Comparison of ENCODE assay signal across 9 cellular contexts in the genomic region with DNA sequence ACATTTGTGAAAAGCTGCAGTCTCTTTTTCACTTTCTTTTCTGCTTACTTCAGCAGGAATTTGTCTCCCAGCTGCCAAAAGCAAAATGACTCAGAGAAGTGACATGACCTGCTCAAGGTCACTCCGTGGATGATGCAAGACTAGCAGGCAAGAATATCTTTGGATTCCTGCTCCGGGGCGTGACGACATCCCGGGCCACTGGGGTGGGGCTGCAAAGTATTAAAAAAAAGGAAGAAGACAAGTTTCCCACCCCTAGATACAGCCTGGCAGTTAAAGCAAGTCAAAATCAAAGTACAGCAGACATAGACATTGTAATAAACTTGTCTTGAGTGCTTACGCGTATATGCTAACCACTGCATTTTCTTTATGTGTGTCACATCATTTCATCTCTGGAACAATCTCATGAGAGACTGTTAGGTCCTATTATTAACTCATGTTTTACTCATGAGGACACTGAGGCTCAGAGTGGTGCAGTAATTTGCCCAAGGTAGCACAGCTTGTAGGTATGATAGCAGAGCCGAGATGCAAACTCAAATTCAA.
A peak's percentile ranks its signal among the peaks of the same experiment; 100 is the strongest.
DNase-seq lines count a peak whose midpoint lies in the region; ATAC-seq, FAIRE-seq and TF ChIP-seq lines count a peak whose summit lies in the region.
"Had no signal": no experiment of that assay in that cellular context is flagged by ENCODE, and none has a peak within 500 bp of the region (broad histone marks: within the 10 kb centered on the region; RNA-seq: fewer than 3 reads in every experiment).

No MANE protein-coding gene starts in this region.

- CTCF ChIA-PET in activated CD4-positive, alpha-beta memory T cell treated with anti-CD3 and anti-CD28 coated beads, Interleukin-2, amount 10 ng/mL, durations not matched to agents 7 days and 5 days (lab: Charles Lee): interaction anchor here (1.4 kb wide), 1 partner anchor 10 kb away, joined by 3 read pairs; no protein-coding TSS in a partner anchor

- no peak for FAIRE-seq in HTR-8/SVneo (lab: Jason Lieb, UNC)
- FAIRE-seq: colon had no signal

- H3K4me1 ChIP-seq in right cardiac atrium (ENCODE audit: control insufficient read depth, insufficient read depth, low read length): peaks cover 6% of the 10 kb centered on the region
- peaks cover 25 to 48% (median 37%) of the 10 kb centered on the region in 4 donors for H3K4me1 ChIP-seq in stomach

- TF ChIP-seq CTCF in stomach (IDR thresholded peaks at IDR 0.05): no peak

- DNase-seq in AG20443 (ENCODE audit: low spot score) (peak; percentile 91), HTR-8/SVneo (ENCODE audit: insufficient read length, low spot score) (peak; percentile 64), right cardiac atrium (peak; percentile 91 to 93 (median 93)), stomach (peak; percentile 75), NCI-H510A (lab: John Stamatoyannopoulos, UW) (no peak), NCI-H1417 (lab: John Stamatoyannopoulos, UW) (no peak)
- peak; percentile 37 for DNase-seq in activated CD4-positive, alpha-beta memory T cell treated with anti-CD3 and anti-CD28 coated beads, Interleukin-2, amount 10 ng/mL, durations not matched to agents 7 days and 5 days

- H3K27me3 Mint-ChIP-seq in activated CD4-positive, alpha-beta memory T cell treated with anti-CD3 and anti-CD28 coated beads, Interleukin-2, amount 10 ng/mL, durations not matched to agents 7 days and 5 days: no peaks in the 10 kb centered on the region

- 27% methylated on average over 8 of the region's 8 CpGs for WGBS in right cardiac atrium
- WGBS in stomach, 5 donors: 27 to 37% (median 33%) methylated on average over 8 of the region's 8 CpGs

- H3K27me3 ChIP-seq in right cardiac atrium (ENCODE audit: control insufficient read depth, insufficient read depth) (no peaks in the 10 kb centered on the region), stomach (no peaks in the 10 kb centered on the region)

- H3K4me1 Mint-ChIP-seq in activated CD4-positive, alpha-beta memory T cell treated with anti-CD3 and anti-CD28 coated beads, Interleukin-2, amount 10 ng/mL, durations not matched to agents 7 days and 5 days: peaks cover 58% of the 10 kb centered on the region

- TF ChIP-seq EP300 in stomach (IDR thresholded peaks at IDR 0.05): no peak

- no peaks in the 10 kb centered on the region for H3K36me3 ChIP-seq in stomach

- peak overlapping the region; percentile 55 for H3K27ac Mint-ChIP-seq in activated CD4-positive, alpha-beta memory T cell treated with anti-CD3 and anti-CD28 coated beads, Interleukin-2, amount 10 ng/mL, durations not matched to agents 7 days and 5 days

- no peaks in the 10 kb centered on the region for H3K9me3 Mint-ChIP-seq in activated CD4-positive, alpha-beta memory T cell treated with anti-CD3 and anti-CD28 coated beads, Interleukin-2, amount 10 ng/mL, durations not matched to agents 7 days and 5 days

- H3K9me3 ChIP-seq in right cardiac atrium (ENCODE audit: control insufficient read depth, low read length): no peaks in the 10 kb centered on the region
- H3K9me3 ChIP-seq in stomach: no peaks in the 10 kb centered on the region

- H3K4me3 Mint-ChIP-seq in activated CD4-positive, alpha-beta memory T cell treated with anti-CD3 and anti-CD28 coated beads, Interleukin-2, amount 10 ng/mL, durations not matched to agents 7 days and 5 days: no peak overlapping the region

- intact Hi-C loops in right cardiac atrium (cut with DNase I) (no loop called here), stomach (cut with DNase I; ENCODE audit: low total_unique reads) (no loop called here)

- no peak for TF ChIP-seq POLR2A in stomach (IDR thresholded peaks at IDR 0.05)

- POLR2A ChIA-PET in activated CD4-positive, alpha-beta memory T cell treated with anti-CD3 and anti-CD28 coated beads, Interleukin-2, amount 10 ng/mL, durations not matched to agents 7 days and 5 days (lab: Charles Lee): no interaction called here

- H3K4me3 ChIP-seq in right cardiac atrium (ENCODE audit: low read length): no peak overlapping the region
- H3K4me3 ChIP-seq in stomach: no peak overlapping the region

- no peaks in the 10 kb centered on the region for H3K36me3 Mint-ChIP-seq in activated CD4-positive, alpha-beta memory T cell treated with anti-CD3 and anti-CD28 coated beads, Interleukin-2, amount 10 ng/mL, durations not matched to agents 7 days and 5 days (ENCODE audit: low read depth)

- H3K27ac ChIP-seq in right cardiac atrium (ENCODE audit: low read length) (no peak overlapping the region), stomach (peak overlapping the region in 3 of 5 donors; percentile 36 to 76 (median 61))

- ATAC-seq in right cardiac atrium (peak; percentile 91 to 92), GM18868 (IDR thresholded peaks at IDR 0.05; ENCODE audit: unreplicated experiment) (no peak)

Comparison
In these comparisons a context has a peak if more than half of its experiments do, and no peak if none do; other contexts are left out.
1. DNase-seq: peak in AG20443 (single experiment), HTR-8/SVneo (single experiment), activated CD4-positive, alpha-beta memory T cell treated with anti-CD3 and anti-CD28 coated beads, Interleukin-2, amount 10 ng/mL, durations not matched to agents 7 days and 5 days (single experiment), right cardiac atrium (3 of 3) and stomach (single experiment); none in NCI-H510A (single experiment) and NCI-H1417 (0 of 3).